In the genomic region with DNA sequence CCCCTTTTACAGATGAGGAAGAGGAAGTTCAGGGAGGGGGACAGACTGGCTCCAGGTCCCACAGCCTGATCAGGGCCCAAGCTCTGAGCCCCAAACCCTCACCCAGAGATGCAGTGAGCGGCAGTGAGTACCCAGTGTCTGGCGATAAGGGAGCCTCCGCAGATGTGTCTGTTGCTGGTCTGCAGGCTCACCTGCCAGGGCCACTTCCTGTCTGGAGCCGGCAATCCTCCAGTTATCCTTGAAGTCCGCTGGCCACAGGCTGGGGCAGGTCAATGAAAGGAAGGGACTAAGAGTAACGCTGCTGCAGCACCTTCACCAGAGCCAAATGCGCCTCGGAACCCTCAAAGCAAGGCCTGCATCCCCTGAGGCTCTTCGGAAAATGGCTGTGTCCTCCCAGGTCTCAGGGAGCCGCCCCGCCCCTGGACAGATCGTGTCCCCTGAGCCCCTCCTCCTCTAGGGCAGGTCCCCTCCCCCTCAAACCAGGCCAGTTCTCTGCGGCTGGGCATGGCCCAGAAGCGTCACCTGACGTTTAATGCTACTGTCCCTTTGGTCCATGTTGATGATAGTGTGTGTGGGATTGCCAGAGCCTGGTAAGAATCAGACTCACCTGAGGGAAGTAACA, we compare ENCODE assay signal across 10 cellular contexts. TPM values are rescaled to one million over a fixed set of nuclear protein-coding genes. Genes with fewer than 3 reads are reported as not detected.
DNase-seq lines count a peak whose midpoint lies in the region; ATAC-seq, FAIRE-seq and TF ChIP-seq lines count a peak whose summit lies in the region.
"Had no signal": no experiment of that assay in that cellular context is flagged by ENCODE, and none has a peak within 500 bp of the region (broad histone marks: within the 10 kb centered on the region; RNA-seq: fewer than 3 reads in every experiment).

No MANE protein-coding gene starts in this region.

- H3K27ac Mint-ChIP-seq in GM23338 (no peak overlapping the region), astrocyte (ENCODE audit: unreplicated experiment) (no peak overlapping the region), immature natural killer cell (peak overlapping the region in 1 of 6 donors; percentile 67)

- H3K9me3 Mint-ChIP-seq in GM23338 (peaks cover 5% of the 10 kb centered on the region; the same call in 1 of the 3 replicates), astrocyte (ENCODE audit: unreplicated experiment) (peaks cover 15% of the 10 kb centered on the region), immature natural killer cell (no peaks in the 10 kb centered on the region)

- H3K4me1 Mint-ChIP-seq in GM23338 (peaks cover 12% of the 10 kb centered on the region; the same call in 2 of the 3 replicates), astrocyte (ENCODE audit: low read depth, unreplicated experiment) (peaks cover 3% of the 10 kb centered on the region), immature natural killer cell (peaks cover 19 to 26% of the 10 kb centered on the region in 2 donors)

- H3K36me3 ChIP-seq in GM23338 (ENCODE audit: insufficient read depth), result no peaks in the 10 kb centered on the region
- no peaks in the 10 kb centered on the region for H3K36me3 ChIP-seq in astrocyte (ENCODE audit: insufficient read depth, low read length)
- peaks cover 0 to 2% (median 0%) of the 10 kb centered on the region in 3 donors for H3K36me3 ChIP-seq in skeletal muscle tissue (ENCODE audit: control insufficient read depth in 3 of 3, insufficient read depth in 3 of 3, low read length in 3 of 3)
- no peaks in the 10 kb centered on the region for H3K36me3 ChIP-seq in OCI-LY7 (ENCODE audit: insufficient read depth, low read length)

- H4K20me1 ChIP-seq in GM23338 (replicated peaks; ENCODE audit: insufficient read depth) (no peaks in the 10 kb centered on the region), astrocyte (ENCODE audit: insufficient read depth, low read length) (no peaks in the 10 kb centered on the region), OCI-LY7 (ENCODE audit: insufficient read depth, low read length) (no peaks in the 10 kb centered on the region)

- DNase-seq in GM23338 (ENCODE audit: low spot score), result peak; percentile 91
- DNase-seq in astrocyte (ENCODE audit: low read depth), result no peak
- DNase-seq in immature natural killer cell, result no peak
- no peak for DNase-seq in OCI-LY7 (ENCODE audit: low spot score)
- DNase-seq in NCI-H446 (lab: John Stamatoyannopoulos, UW), result no peak
- DNase-seq in hepatic stellate cell (ENCODE audit: low spot score), result no peak
- no peak for DNase-seq in NCI-H2196 (lab: John Stamatoyannopoulos, UW; ENCODE audit: unreplicated experiment)
- DNase-seq: Karpas-422 had no signal

- POLR2A ChIA-PET in OCI-LY7 (lab: Charles Lee), result no interaction called here

- ATAC-seq in GM23338, result peak; percentile 86

- H3K36me3 Mint-ChIP-seq in GM23338 (ENCODE audit: low read depth), result peaks cover 4% of the 10 kb centered on the region; the same call in 2 of the 3 replicates
- H3K36me3 Mint-ChIP-seq in astrocyte (ENCODE audit: low read depth, unreplicated experiment), result peaks cover 5% of the 10 kb centered on the region
- H3K36me3 Mint-ChIP-seq in immature natural killer cell, result peaks cover 0 to 4% (median 0%) of the 10 kb centered on the region in 3 donors

- intact Hi-C loops in OCI-LY7 (cut with micrococcal nuclease; ENCODE audit: unreplicated experiment), result no loop called here

- H3K4me3 ChIP-seq in GM23338 (peak overlapping the region; percentile 83), astrocyte (ENCODE audit: insufficient read depth, low read depth, low read length) (no peak overlapping the region), skeletal muscle tissue (ENCODE audit: low read length in 3 of 3) (peak overlapping the region in 2 of 3 donors; percentile 35 to 46), OCI-LY7 (ENCODE audit: low read depth, low read length, poor library complexity, severe bottlenecking) (no peak overlapping the region)

- FAIRE-seq in astrocyte (lab: Jason Lieb, UNC), result no peak

- peaks cover 13% of the 10 kb centered on the region for H3K4me1 ChIP-seq in GM23338 (ENCODE audit: insufficient read depth)
- H3K4me1 ChIP-seq in astrocyte (ENCODE audit: insufficient read depth, low read length), result peaks cover 4% of the 10 kb centered on the region
- peaks cover 4 to 20% (median 7%) of the 10 kb centered on the region in 3 donors for H3K4me1 ChIP-seq in skeletal muscle tissue (ENCODE audit: control insufficient read depth in 3 of 3, insufficient read depth in 3 of 3, low read length in 3 of 3)
- no peaks in the 10 kb centered on the region for H3K4me1 ChIP-seq in OCI-LY7 (ENCODE audit: insufficient read depth, low read length, poor library complexity, severe bottlenecking)

- CTCF ChIA-PET in OCI-LY7 (lab: Charles Lee; ENCODE audit: unreplicated experiment), result no interaction called here

- peak overlapping the region; percentile 96 for H3K4me2 ChIP-seq in GM23338
- peak overlapping the region; percentile 81 for H3K4me2 ChIP-seq in astrocyte (ENCODE audit: low read length)
- H3K4me2 ChIP-seq in OCI-LY7 (ENCODE audit: low read length), result no peak overlapping the region

- TF ChIP-seq CTCF in GM23338 (conservative IDR thresholded peaks at IDR 0.05; ENCODE audit: low read depth in 2 of 2) (no peak), astrocyte (IDR thresholded peaks at IDR 0.05; ENCODE audit: insufficient read depth, low read depth, low read length) (no peak), OCI-LY7 (conservative IDR thresholded peaks at IDR 0.05; ENCODE audit: low read length) (no peak)

- no peaks in the 10 kb centered on the region for H3K9me3 ChIP-seq in astrocyte (ENCODE audit: insufficient read depth, low read depth, low read length)
- H3K9me3 ChIP-seq in skeletal muscle tissue (ENCODE audit: control insufficient read depth in 3 of 3, low read length in 3 of 3), result no peaks in the 10 kb centered on the region
- H3K9me3 ChIP-seq in OCI-LY7 (ENCODE audit: low read length), result no peaks in the 10 kb centered on the region

- H3K79me2 ChIP-seq in GM23338 (replicated peaks; ENCODE audit: insufficient read depth) (no peaks in the 10 kb centered on the region), astrocyte (ENCODE audit: insufficient read depth, low read length) (no peaks in the 10 kb centered on the region), OCI-LY7 (ENCODE audit: insufficient read depth, low read depth, low read length) (no peaks in the 10 kb centered on the region)

- H3K9ac ChIP-seq in astrocyte (ENCODE audit: low read length), result no peak overlapping the region
- peak overlapping the region in 1 of 3 donors; percentile 25 for H3K9ac ChIP-seq in skeletal muscle tissue (ENCODE audit: low read depth in 1 of 3, low read length in 3 of 3)

- H2AFZ ChIP-seq in GM23338, result peak overlapping the region; percentile 99
- H2AFZ ChIP-seq in astrocyte (ENCODE audit: low read depth, low read length), result peak overlapping the region; percentile 86
- H2AFZ ChIP-seq in OCI-LY7 (ENCODE audit: low read length), result no peak overlapping the region

- H3K27me3 Mint-ChIP-seq in GM23338 (ENCODE audit: insufficient read depth, low read depth, poor library complexity), result peaks cover 10% of the 10 kb centered on the region
- H3K27me3 Mint-ChIP-seq in astrocyte (ENCODE audit: low read depth, unreplicated experiment), result peaks cover 58% of the 10 kb centered on the region
- peaks cover 0 to 4% (median 0%) of the 10 kb centered on the region in 3 donors for H3K27me3 Mint-ChIP-seq in immature natural killer cell (ENCODE audit: low read depth in 3 of 3)

- 0 out of 2 replicates have a peak, but pooled peaks cover 5% of the 10 kb centered on the region for H3F3A ChIP-seq in GM23338 (replicated peaks; ENCODE audit: low read depth)

- peak overlapping the region; percentile 69 for H3K4me3 Mint-ChIP-seq in GM23338
- H3K4me3 Mint-ChIP-seq in astrocyte (ENCODE audit: unreplicated experiment), result no peak overlapping the region
- peak overlapping the region; percentile 40 to 66 (median 44) for H3K4me3 Mint-ChIP-seq in immature natural killer cell

- H3K27ac ChIP-seq in GM23338 (ENCODE audit: low read depth) (no peak overlapping the region), astrocyte (ENCODE audit: low read depth, low read length) (no peak overlapping the region), skeletal muscle tissue (ENCODE audit: low read depth, low read length) (no peak overlapping the region), OCI-LY7 (ENCODE audit: low read depth, low read length, poor library complexity, severe bottlenecking) (no peak overlapping the region)

- no TSS peak for BruUV-seq in OCI-LY7 (replicated peaks; lab: Mats Ljungman, UMichigan)

- H3K9me2 ChIP-seq in GM23338 (ENCODE audit: insufficient read depth) (no peaks in the 10 kb centered on the region), OCI-LY7 (ENCODE audit: insufficient read depth, low read length) (no peaks in the 10 kb centered on the region)

- H3K27me3 ChIP-seq in GM23338 (ENCODE audit: insufficient read depth) (peaks cover 13% of the 10 kb centered on the region), astrocyte (ENCODE audit: insufficient read depth, low read length) (peaks cover 17% of the 10 kb centered on the region), skeletal muscle tissue (ENCODE audit: control insufficient read depth in 3 of 3, insufficient read depth in 3 of 3, low read length in 3 of 3) (peaks cover 0 to 4% (median 0%) of the 10 kb centered on the region in 3 donors)

TF ChIP-seq in GM23338, 12 proteins besides CTCF, POLR2A, EP300 and RAD21 (continues in another document):
- peak; percentile 63 for TF ChIP-seq POLR2AphosphoS5 (IDR thresholded peaks at IDR 0.05; ENCODE audit: low read depth)

RNA-seq across cellular contexts. Expression of a gene that starts 51.5 kb away (rescaled TPM):
- total RNA-seq in GM23338 (2014; rRNA removed; shearing (Covaris generic)), result not detected in 2 replicates
- polyA plus RNA-seq in GM23338 (2016; fragmentation: Nextera tagmentation; extraction: Ambion mirVana), result 1.0 TPM in 1 of 2 replicates, not detected in the other
- total RNA-seq in astrocyte, result 0.43 and 0.89 TPM in 2 replicates
- not detected for polyA plus RNA-seq in immature natural killer cell
- total RNA-seq in skeletal muscle tissue, result 53.2 TPM
- not detected in 2 replicates for total RNA-seq in OCI-LY7 (2014; rRNA removed; shearing (Covaris generic))
- not detected in 2 replicates for total RNA-seq in OCI-LY7 (2022)
- total RNA-seq: SK-MEL-5 had no signal

Comparison
In these comparisons a context has a peak if more than half of its experiments do, and no peak if none do; other contexts are left out.
1. H3K4me3 ChIP-seq: peak in GM23338 (single experiment) and skeletal muscle tissue (2 of 3); none in astrocyte (single experiment) and OCI-LY7 (single experiment).
2. RNA of a gene that starts 51.5 kb away (total RNA-seq): 53.2 TPM in skeletal muscle tissue (single experiment); 0.43 to 0.89 TPM in astrocyte, not detected in GM23338 and not detected in OCI-LY7; every median in the first group is over 10 times any median in the second.